1 cellular context compared by ENCODE assay signal in the genomic region with DNA sequence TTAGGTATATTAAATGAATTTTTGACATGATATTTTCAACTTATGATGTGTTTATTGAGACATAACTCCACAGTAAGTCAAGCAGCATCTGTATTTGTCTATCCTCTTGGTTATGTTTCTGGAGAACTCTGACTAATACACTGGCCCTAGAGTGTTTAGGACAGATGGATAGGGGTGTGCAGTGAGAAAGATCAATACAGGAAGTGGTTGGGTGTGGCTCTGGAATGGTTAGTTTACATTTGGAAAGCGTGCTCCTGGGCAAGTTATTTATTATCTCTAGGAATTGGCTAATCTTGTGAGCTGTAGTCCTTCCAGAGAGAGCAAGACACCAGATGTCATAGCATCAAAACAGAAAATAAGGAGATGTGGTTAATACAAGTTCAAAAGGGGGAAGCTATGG.
TF ChIP-seq lines count a peak whose summit lies in the region.

No MANE protein-coding gene starts in this region.

TF ChIP-seq in SK-N-SH, 30 proteins besides CTCF, POLR2A, EP300 and RAD21:
- TF ChIP-seq YY1 (IDR thresholded peaks at IDR 0.05; ENCODE audit: low read depth) = no peak
- no peak for TF ChIP-seq FOSL2 (IDR thresholded peaks at IDR 0.05; ENCODE audit: borderline replicate concordance, low read depth)
- TF ChIP-seq EZH2phosphoT487 (IDR thresholded peaks at IDR 0.05; ENCODE audit: borderline replicate concordance, low read depth) = no peak
- no peak for TF ChIP-seq PBX3 (IDR thresholded peaks at IDR 0.05)
- TF ChIP-seq RXRA (IDR thresholded peaks at IDR 0.05; ENCODE audit: borderline replicate concordance, low read depth) = no peak
